In the genomic region with DNA sequence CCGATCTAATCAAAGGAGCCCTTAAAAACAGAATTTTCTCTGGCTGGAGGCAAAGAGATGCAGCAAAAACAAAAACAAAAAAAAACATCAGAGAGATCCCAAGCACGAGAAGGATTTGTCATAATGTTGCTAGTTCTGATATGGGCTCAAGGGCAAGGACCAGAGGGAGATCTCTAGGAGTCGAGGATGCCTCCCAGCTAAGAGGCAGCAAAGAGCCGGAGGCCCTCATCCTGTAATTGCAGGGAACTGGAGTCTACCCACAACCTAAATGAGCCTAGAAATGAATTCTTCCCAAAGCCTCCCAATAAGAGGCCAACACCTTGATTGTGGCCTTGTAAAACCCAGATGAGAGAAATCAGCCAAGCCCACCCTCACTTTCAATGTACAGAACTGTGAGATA, we compare ENCODE assay signal across 3 cellular contexts.
"Had no signal": no experiment of that assay in that cellular context is flagged by ENCODE, and none has a peak within 500 bp of the region (broad histone marks: within the 10 kb centered on the region; RNA-seq: fewer than 3 reads in every experiment).

No MANE protein-coding gene starts in this region.

- DNase-seq: GDM1, GF-D8 had no signal

- H3K4me3 ChIP-seq: GM12878 had no signal

- ATAC-seq: GM12878 had no signal
